ENCODE assay signal across 1 cellular context in genomic region chr19:43826787-43827754, GRCh38.
TF ChIP-seq lines count a peak whose summit lies in the region.

ZNF283 (plus strand) TSS chr19:43827321; CDS start chr19:43833505, 6,184 bp downstream.

TF ChIP-seq in GM23338, 12 proteins besides CTCF, POLR2A, EP300 and RAD21 (continued from another document):
- TF ChIP-seq ETS1 (IDR thresholded peaks at IDR 0.05) = peak; percentile 92
- no peak for TF ChIP-seq ZNF114 (CRISPR knock-in tag; IDR thresholded peaks at IDR 0.05)
- no peak for TF ChIP-seq JUNB (IDR thresholded peaks at IDR 0.05; ENCODE audit: unreplicated experiment)
- peak; percentile 64 for TF ChIP-seq POLR2AphosphoS5 (IDR thresholded peaks at IDR 0.05; ENCODE audit: low read depth)
- no peak for TF ChIP-seq REST (IDR thresholded peaks at IDR 0.05; ENCODE audit: unreplicated experiment)
- TF ChIP-seq CREB1 (CRISPR knock-in tag; IDR thresholded peaks at IDR 0.05; ENCODE audit: low read depth) = no peak
- TF ChIP-seq ZNF331 (CRISPR knock-in tag; IDR thresholded peaks at IDR 0.05; ENCODE audit: low read depth) = no peak
